ENCODE assay signal across 17 cellular contexts in genomic region chr2:169565686-169566085, GRCh38. TPM values are rescaled to one million over a fixed set of nuclear protein-coding genes. Genes with fewer than 3 reads are reported as not detected.
DNase-seq lines count a peak whose midpoint lies in the region; ATAC-seq, FAIRE-seq and TF ChIP-seq lines count a peak whose summit lies in the region.
"Had no signal": no experiment of that assay in that cellular context is flagged by ENCODE, and none has a peak within 500 bp of the region (broad histone marks: within the 10 kb centered on the region; RNA-seq: fewer than 3 reads in every experiment).

No MANE protein-coding gene starts in this region.

- no peak overlapping the region for H3K4me2 ChIP-seq in GM12878 (ENCODE audit: control insufficient read depth, insufficient read depth)
- H3K4me2 ChIP-seq: GM23338 had no signal

- H3K4me1 ChIP-seq in GM12878 (ENCODE audit: control insufficient read depth, insufficient read depth, low read length) (no peaks in the 10 kb centered on the region), left lung (peaks cover 0 to 7% of the 10 kb centered on the region in 2 donors), vagina (no peaks in the 10 kb centered on the region)

- no peak overlapping the region for H2AFZ ChIP-seq in GM12878 (ENCODE audit: control insufficient read depth, low read depth, low read length)
- H2AFZ ChIP-seq: GM23338 had no signal

- no peak for TF ChIP-seq POLR2A in GM12878 (IDR thresholded peaks at IDR 0.05; ENCODE audit: low read depth, low read length)
- no peak for TF ChIP-seq POLR2A in vagina (IDR thresholded peaks at IDR 0.05)

- no TSS peak for BruUV-seq in GM12878 (replicated peaks; lab: Mats Ljungman, UMichigan)

- H3K9ac ChIP-seq in GM12878 (ENCODE audit: control insufficient read depth, insufficient read depth, low read length) = no peak overlapping the region

- H3K27ac ChIP-seq in GM12878 (ENCODE audit: control insufficient read depth, insufficient read depth) (no peak overlapping the region), epithelial cell of prostate (peak overlapping the region; percentile 31), left lung (no peak overlapping the region), vagina (no peak overlapping the region)

- CTCF ChIA-PET in GM12878 (lab: Yijun Ruan, JAX) = no interaction called here

- FAIRE-seq in GM12878 (lab: Jason Lieb, UNC) = peak; percentile 18
- FAIRE-seq: D721Med, GM19239 had no signal

- H3K4me3 ChIP-seq in LNCaP clone FGC (ENCODE audit: low read depth, low read length) = no peak overlapping the region
- no peak overlapping the region for H3K4me3 ChIP-seq in GM12878
- H3K4me3 ChIP-seq in left lung = no peak overlapping the region
- no peak overlapping the region for H3K4me3 ChIP-seq in vagina
- H3K4me3 ChIP-seq: GM23338 had no signal

- peak; percentile 44 for DNase-seq in LNCaP clone FGC (ENCODE audit: low read depth)
- DNase-seq in GM12878 (ENCODE audit: low read depth, low spot score) = no peak
- DNase-seq in epithelial cell of prostate (ENCODE audit: low read depth, low spot score) = no peak
- DNase-seq in left lung = no peak
- DNase-seq in GF-D8 (lab: John Stamatoyannopoulos, UW) = no peak
- no peak for DNase-seq in vagina (ENCODE audit: extremely low spot score in 2 of 2)
- DNase-seq: C1 segment of cervical spinal cord; CD4-positive, alpha-beta T cell; CD8-positive, alpha-beta memory T cell; DMS 273 treated with DMSO at 0.1 percent for 48 hours; DMS79; H9 had no signal

- H3K36me3 ChIP-seq in GM12878 (ENCODE audit: control insufficient read depth in 2 of 2, insufficient read depth in 2 of 2, low read length in 1 of 2) (peaks cover 0 to 10% of the 10 kb centered on the region in 2 experiments; a peak in 2 of 4 replicates), left lung (peaks cover 0 to 22% of the 10 kb centered on the region in 2 donors), vagina (no peaks in the 10 kb centered on the region)

- in situ Hi-C loops in GM12878 (cut with MboI) = no loop called here

- H3K79me2 ChIP-seq in GM12878 (ENCODE audit: control insufficient read depth, insufficient read depth, low read length) = peaks cover 16% of the 10 kb centered on the region

- RAD21 ChIA-PET in GM12878 (lab: Charles Lee; ENCODE audit: unreplicated experiment) = no interaction called here

- no peaks in the 10 kb centered on the region for H3K27me3 ChIP-seq in GM12878 (replicated peaks in 1 of 2; ENCODE audit: control insufficient read depth in 2 of 2, insufficient read depth in 2 of 2, low read length in 1 of 2)
- no peaks in the 10 kb centered on the region for H3K27me3 ChIP-seq in left lung
- H3K27me3 ChIP-seq in vagina = no peaks in the 10 kb centered on the region

- TF ChIP-seq CTCF in LNCaP clone FGC (IDR thresholded peaks at IDR 0.05; ENCODE audit: control insufficient read depth, extremely low read depth, insufficient read depth) (no peak), GM12878 (IDR thresholded peaks at IDR 0.05 in 2 of 3, conservative IDR thresholded peaks at IDR 0.05 in 1 of 3; ENCODE audit: control insufficient read depth in 2 of 3, extremely low read depth in 1 of 3, insufficient read depth in 1 of 3, low read depth in 3 of 3, low read length in 3 of 3) (no peak), left lung (IDR thresholded peaks at IDR 0.05) (no peak), vagina (IDR thresholded peaks at IDR 0.05) (no peak)

- intact Hi-C loops in GM12878 (cut with micrococcal nuclease; ENCODE audit: unreplicated experiment) = no loop called here
- intact Hi-C loops in left lung (cut with DNase I) = no loop called here
- intact Hi-C loops in vagina (cut with DNase I) = no loop called here

- no peak for TF ChIP-seq RAD21 in GM12878 (IDR thresholded peaks at IDR 0.05; ENCODE audit: insufficient read depth, low read depth, low read length)

- POLR2A ChIA-PET in GM12878 (lab: Charles Lee) = interaction anchor here (0.5 to 1.4 kb wide), 4 partner anchors 20 to 235 kb away, joined by 3 to 6 read pairs (median 4); no protein-coding TSS in a partner anchor

- H3K9me3 ChIP-seq in GM12878 (replicated peaks; ENCODE audit: control insufficient read depth, insufficient read depth, low read length) = peaks cover 2% of the 10 kb centered on the region; the same call in 2 of the 3 replicates
- no peaks in the 10 kb centered on the region for H3K9me3 ChIP-seq in left lung
- no peaks in the 10 kb centered on the region for H3K9me3 ChIP-seq in vagina

- no peaks in the 10 kb centered on the region for H4K20me1 ChIP-seq in GM12878 (ENCODE audit: control insufficient read depth, insufficient read depth)

- SMC1A ChIA-PET in GM12878 (lab: Charles Lee; ENCODE audit: uncharacterized antibody, unreplicated experiment) = interaction anchor here (1.4 kb wide), 1 partner anchor 8 kb away, joined by 3 read pairs; no protein-coding TSS in a partner anchor

- ATAC-seq in GM12878 = no peak
- ATAC-seq in left lung = no peak
- ATAC-seq: GM23338, HCT116 had no signal

- TF ChIP-seq EP300 in GM12878 (IDR thresholded peaks at IDR 0.05; ENCODE audit: borderline replicate concordance in 1 of 2, control insufficient read depth in 1 of 2, low read depth in 2 of 2, low read length in 2 of 2) = no peak

- 100% methylated on average over 1 of the region's 1 CpG for WGBS in GM12878 (ENCODE audit: insufficient coverage, insufficient replicate concordance, low lambda C conversion rate, missing lambda C conversion rate)

TF ChIP-seq in GM12878, 131 proteins besides CTCF, POLR2A, EP300 and RAD21:
- TF ChIP-seq CEBPB (IDR thresholded peaks at IDR 0.05; ENCODE audit: borderline replicate concordance in 1 of 2, low read depth in 2 of 2, low read length in 2 of 2) = no peak
- TF ChIP-seq MYB (IDR thresholded peaks at IDR 0.05; ENCODE audit: borderline replicate concordance, low read depth, low read length) = no peak
- TF ChIP-seq SP1 (IDR thresholded peaks at IDR 0.05; ENCODE audit: low read depth, low read length) = no peak
- no peak for TF ChIP-seq BRCA1 (IDR thresholded peaks at IDR 0.05; ENCODE audit: low read depth, low read length)
TF ChIP-seq in GM12878: peak in this region for 0.

RNA-seq across cellular contexts. Expression of gene FASTKD1, which starts 8.0 kb away (rescaled TPM):
- 187 and 195 TPM in 2 replicates for total RNA-seq in GM12878 (2013; cell fraction: nucleolus; rRNA removed)
- total RNA-seq in GM12878 (2014; rRNA removed) (45.6 and 65.4 TPM in 2 replicates), GM12878 (2014; rRNA removed; fragmentation: Illumina TruSeq; extraction: Trizol) (73.4 and 74.3 TPM in 2 replicates), GM12878 (2021) (53.5 and 54.6 TPM in 2 replicates), left lung (10 to 100 TPM; 29.3 to 33.3 TPM), vagina (17.7 TPM)
- polyA plus RNA-seq in GM12878 (2011; ENCODE audit: low read depth) = 14.1 TPM
- polyA plus RNA-seq in GM12878 (2011; rRNA removed) (76.1 and 136 TPM in 2 replicates), GM12878 (2014; fragmentation: Illumina TruSeq; extraction: Trizol) (59.6 and 60.4 TPM in 2 replicates), GM12878 (2014; fragmentation: Nextera tagmentation; extraction: Ambion mirVana) (10 to 100 TPM; 60.5 to 66.3 TPM), GM12878 (2014; rRNA removed) (49.2 and 58.3 TPM in 2 replicates), GM12878 (2016; fragmentation: Nextera tagmentation; extraction: Ambion mirVana) (10 to 100 TPM; 66.8 to 67.6 TPM)
- 21.1 and 23.0 TPM in 2 replicates for polyA plus RNA-seq in GM12878 (2011; cell fraction: cytosol; rRNA removed)
- 68.5 and 80.8 TPM in 2 replicates for polyA plus RNA-seq in GM12878 (2011; cell fraction: nucleus; rRNA removed)
- polyA plus RNA-seq in GM12878 (2012) = 36.6 and 47.6 TPM in 2 replicates
- 43.3 and 45.4 TPM in 2 replicates for polyA minus RNA-seq in GM12878 (2011; rRNA and poly(A)+ RNA removed)
- polyA minus RNA-seq in GM12878 (2011; cell fraction: cytosol; rRNA and poly(A)+ RNA removed) = 13.6 and 16.5 TPM in 2 replicates
- polyA minus RNA-seq in GM12878 (2011; cell fraction: nucleus; rRNA and poly(A)+ RNA removed) = 46.8 and 62.8 TPM in 2 replicates

RNA-seq across cellular contexts. Expression of gene PPIG, which starts 18.5 kb away (rescaled TPM):
- total RNA-seq in GM12878 (2013; cell fraction: nucleolus; rRNA removed) = 88.2 and 92.5 TPM in 2 replicates
- total RNA-seq in GM12878 (2014; rRNA removed) (22.3 and 33.5 TPM in 2 replicates), GM12878 (2014; rRNA removed; fragmentation: Illumina TruSeq; extraction: Trizol) (81.1 and 83.0 TPM in 2 replicates), GM12878 (2021) (53.5 and 59.1 TPM in 2 replicates), left lung (10 to 100 TPM; 40.8 to 45.4 TPM), vagina (48.1 TPM)
- 24.9 TPM for polyA plus RNA-seq in GM12878 (2011; ENCODE audit: low read depth)
- polyA plus RNA-seq in GM12878 (2011; rRNA removed) (58.4 and 98.3 TPM in 2 replicates), GM12878 (2014; fragmentation: Illumina TruSeq; extraction: Trizol) (126 and 170 TPM in 2 replicates), GM12878 (2014; fragmentation: Nextera tagmentation; extraction: Ambion mirVana) (100 to 1,000 TPM; 141 to 147 TPM), GM12878 (2014; rRNA removed) (39.0 and 50.8 TPM in 2 replicates), GM12878 (2016; fragmentation: Nextera tagmentation; extraction: Ambion mirVana) (100 to 1,000 TPM; 107 to 114 TPM)
- polyA plus RNA-seq in GM12878 (2011; cell fraction: cytosol; rRNA removed) = 15.2 TPM in 2 replicates
- 38.5 and 40.3 TPM in 2 replicates for polyA plus RNA-seq in GM12878 (2011; cell fraction: nucleus; rRNA removed)
- 51.0 and 57.1 TPM in 2 replicates for polyA plus RNA-seq in GM12878 (2012)
- polyA minus RNA-seq in GM12878 (2011; rRNA and poly(A)+ RNA removed) = 17.5 and 24.6 TPM in 2 replicates
- polyA minus RNA-seq in GM12878 (2011; cell fraction: cytosol; rRNA and poly(A)+ RNA removed) = 10.2 and 10.5 TPM in 2 replicates
- 19.8 and 39.2 TPM in 2 replicates for polyA minus RNA-seq in GM12878 (2011; cell fraction: nucleus; rRNA and poly(A)+ RNA removed)

RNA-seq across cellular contexts. Expression of gene KLHL41, which starts 56.2 kb away (rescaled TPM):
- 0.24 and 0.25 TPM in 2 replicates for total RNA-seq in GM12878 (2013; cell fraction: nucleolus; rRNA removed)
- total RNA-seq in GM12878 (2014; rRNA removed) (not detected in 2 replicates), GM12878 (2014; rRNA removed; fragmentation: Illumina TruSeq; extraction: Trizol) (0.05 and 0.13 TPM in 2 replicates), GM12878 (2021) (0.10 and 0.77 TPM in 2 replicates), left lung (1 to 10 TPM; 1.4 to 1.5 TPM), vagina (0.49 TPM)
- not detected for polyA plus RNA-seq in GM12878 (2011; ENCODE audit: low read depth)
- polyA plus RNA-seq in GM12878 (2011; rRNA removed) (0.04 and 0.10 TPM in 2 replicates), GM12878 (2014; fragmentation: Illumina TruSeq; extraction: Trizol) (0.03 and 0.33 TPM in 2 replicates), GM12878 (2014; fragmentation: Nextera tagmentation; extraction: Ambion mirVana) (under 1 TPM in 1 of 2 experiments, not detected in 1; 0.04 TPM), GM12878 (2014; rRNA removed) (0.09 TPM in 1 of 2 replicates, not detected in the other), GM12878 (2016; fragmentation: Nextera tagmentation; extraction: Ambion mirVana) (under 1 TPM; 0.15 to 0.38 TPM)
- 0.03 TPM in 1 of 2 replicates, not detected in the other for polyA plus RNA-seq in GM12878 (2011; cell fraction: cytosol; rRNA removed)
- 0.04 and 0.07 TPM in 2 replicates for polyA plus RNA-seq in GM12878 (2011; cell fraction: nucleus; rRNA removed)
- polyA plus RNA-seq in GM12878 (2012) = 0.11 and 0.24 TPM in 2 replicates
- 0.26 and 0.59 TPM in 2 replicates for polyA minus RNA-seq in GM12878 (2011; rRNA and poly(A)+ RNA removed)
- not detected in 2 replicates for polyA minus RNA-seq in GM12878 (2011; cell fraction: cytosol; rRNA and poly(A)+ RNA removed)
- polyA minus RNA-seq in GM12878 (2011; cell fraction: nucleus; rRNA and poly(A)+ RNA removed) = not detected in 2 replicates
- total RNA-seq: A172; CD4-positive, alpha-beta T cell; GM23338; H9 had no signal
- polyA plus RNA-seq: CD8-positive, alpha-beta memory T cell; GM23338 had no signal
